ENCODE assay signal across 1 cellular context in the genomic region with DNA sequence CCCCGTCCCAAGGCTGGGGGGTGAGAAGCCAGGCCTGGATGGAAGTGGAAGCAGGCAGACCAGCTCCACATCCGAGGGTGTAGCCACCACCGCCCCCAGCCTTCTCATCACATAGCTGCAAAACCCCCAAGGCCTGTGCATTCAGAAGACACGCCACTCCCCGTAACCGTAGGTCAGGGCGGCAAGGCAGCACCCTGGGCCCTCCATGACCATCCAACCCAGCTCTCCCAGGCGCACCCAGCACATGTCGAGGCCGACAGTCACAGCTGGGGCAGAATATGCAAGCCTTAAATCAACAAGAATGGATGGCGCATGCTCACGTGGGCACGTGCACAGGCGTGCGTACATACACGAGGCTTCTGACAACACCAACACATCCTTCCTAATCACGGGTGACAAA.
TF ChIP-seq lines count a peak whose summit lies in the region.

No MANE protein-coding gene starts in this region.

TF ChIP-seq in WTC11, 78 proteins besides CTCF, POLR2A, EP300 and RAD21 (continued from another document):
- TF ChIP-seq, protein P1, sequence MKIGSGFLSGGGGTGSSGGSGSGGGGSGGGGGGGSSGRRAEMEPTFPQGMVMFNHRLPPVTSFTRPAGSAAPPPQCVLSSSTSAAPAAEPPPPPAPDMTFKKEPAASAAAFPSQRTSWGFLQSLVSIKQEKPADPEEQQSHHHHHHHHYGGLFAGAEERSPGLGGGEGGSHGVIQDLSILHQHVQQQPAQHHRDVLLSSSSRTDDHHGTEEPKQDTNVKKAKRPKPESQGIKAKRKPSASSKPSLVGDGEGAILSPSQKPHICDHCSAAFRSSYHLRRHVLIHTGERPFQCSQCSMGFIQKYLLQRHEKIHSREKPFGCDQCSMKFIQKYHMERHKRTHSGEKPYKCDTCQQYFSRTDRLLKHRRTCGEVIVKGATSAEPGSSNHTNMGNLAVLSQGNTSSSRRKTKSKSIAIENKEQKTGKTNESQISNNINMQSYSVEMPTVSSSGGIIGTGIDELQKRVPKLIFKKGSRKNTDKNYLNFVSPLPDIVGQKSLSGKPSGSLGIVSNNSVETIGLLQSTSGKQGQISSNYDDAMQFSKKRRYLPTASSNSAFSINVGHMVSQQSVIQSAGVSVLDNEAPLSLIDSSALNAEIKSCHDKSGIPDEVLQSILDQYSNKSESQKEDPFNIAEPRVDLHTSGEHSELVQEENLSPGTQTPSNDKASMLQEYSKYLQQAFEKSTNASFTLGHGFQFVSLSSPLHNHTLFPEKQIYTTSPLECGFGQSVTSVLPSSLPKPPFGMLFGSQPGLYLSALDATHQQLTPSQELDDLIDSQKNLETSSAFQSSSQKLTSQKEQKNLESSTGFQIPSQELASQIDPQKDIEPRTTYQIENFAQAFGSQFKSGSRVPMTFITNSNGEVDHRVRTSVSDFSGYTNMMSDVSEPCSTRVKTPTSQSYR (CRISPR knock-in tag; IDR thresholded peaks at IDR 0.05) = no peak
- TF ChIP-seq JUN (CRISPR knock-in tag; IDR thresholded peaks at IDR 0.05) (no peak), ESRRA (CRISPR knock-in tag; IDR thresholded peaks at IDR 0.05; ENCODE audit: borderline replicate concordance) (no peak)
- TF ChIP-seq, protein P2, sequence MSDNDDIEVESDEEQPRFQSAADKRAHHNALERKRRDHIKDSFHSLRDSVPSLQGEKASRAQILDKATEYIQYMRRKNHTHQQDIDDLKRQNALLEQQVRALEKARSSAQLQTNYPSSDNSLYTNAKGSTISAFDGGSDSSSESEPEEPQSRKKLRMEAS (CRISPR knock-in tag; IDR thresholded peaks at IDR 0.05) = no peak
